Comparison of ENCODE assay signal across 10 cellular contexts in the genomic region with DNA sequence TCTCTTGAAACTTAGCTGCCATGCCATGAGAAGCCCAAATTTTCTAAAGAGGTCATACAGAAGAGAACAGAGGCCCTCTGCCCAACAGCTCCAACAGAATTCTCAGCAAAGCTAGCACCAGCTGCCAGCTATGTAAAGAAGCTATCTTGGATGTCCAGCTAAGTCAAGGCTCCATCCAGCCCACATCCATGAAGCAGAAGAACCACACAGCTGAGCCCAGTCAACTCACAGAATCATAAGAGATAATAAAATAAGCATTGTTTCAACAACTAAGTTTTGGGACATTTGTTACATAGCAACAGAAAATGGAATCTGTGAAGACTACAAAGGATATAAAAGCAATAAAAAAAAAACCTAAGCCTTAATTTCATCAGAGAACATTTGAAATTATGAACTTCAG.
"Had no signal": no experiment of that assay in that cellular context is flagged by ENCODE, and none has a peak within 500 bp of the region (broad histone marks: within the 10 kb centered on the region; RNA-seq: fewer than 3 reads in every experiment).

No MANE protein-coding gene starts in this region.

- H3K4me3 Mint-ChIP-seq: H9, HFFc6 had no signal

- DNase-seq: GM23248, GOT3, H7, H9, HCEC 1CT, HFFc6 had no signal

- ATAC-seq: HCT116 had no signal

- H3K36me3 ChIP-seq: HAP-1 had no signal

- H3K9me3 ChIP-seq: HAP-1 had no signal

- H3K9ac ChIP-seq: GM23248 had no signal

- H3K4me3 ChIP-seq: GM23248, HAP-1 had no signal

- H2AFZ ChIP-seq: GM23248 had no signal

- H3K4me1 ChIP-seq: HAP-1 had no signal

- H3K27ac Mint-ChIP-seq: HFFc6 had no signal

- H3K27ac ChIP-seq: GM23248 had no signal

- FAIRE-seq: H1, H54 had no signal

- H3K4me1 Mint-ChIP-seq: H9 had no signal
